11 cellular contexts compared by ENCODE assay signal in the genomic region with DNA sequence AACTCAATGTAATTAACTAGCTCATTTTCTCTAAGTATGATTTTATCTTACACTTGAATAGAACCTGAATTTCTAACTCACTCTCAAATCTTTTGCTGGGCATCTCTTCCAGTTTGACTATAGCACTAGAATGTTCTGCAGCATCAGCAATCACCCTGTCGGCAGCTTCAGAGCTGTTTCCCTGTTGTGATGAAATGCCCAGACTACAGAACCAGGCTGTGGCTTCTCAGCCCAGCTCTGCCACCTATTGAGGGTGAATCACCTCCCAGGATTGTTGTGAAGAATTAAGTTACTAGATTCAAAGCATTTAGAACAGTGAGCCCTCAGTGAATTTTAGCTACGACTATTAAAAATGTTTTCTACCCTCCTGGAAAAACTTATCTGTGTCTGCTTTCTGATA.
DNase-seq lines count a peak whose midpoint lies in the region; ATAC-seq, FAIRE-seq and TF ChIP-seq lines count a peak whose summit lies in the region.
"Had no signal": no experiment of that assay in that cellular context is flagged by ENCODE, and none has a peak within 500 bp of the region (broad histone marks: within the 10 kb centered on the region; RNA-seq: fewer than 3 reads in every experiment).

No MANE protein-coding gene starts in this region.

- no peak overlapping the region for H3K4me3 ChIP-seq in brain microvascular endothelial cell (ENCODE audit: low read depth, low read length)
- no peak overlapping the region for H3K4me3 ChIP-seq in liver (ENCODE audit: low read depth in 1 of 3, low read length in 3 of 3)
- H3K4me3 ChIP-seq in aorta (ENCODE audit: low read length in 2 of 2): no peak overlapping the region
- no peak overlapping the region for H3K4me3 ChIP-seq in tibial artery
- H3K4me3 ChIP-seq: vagina had no signal

- no peak for FAIRE-seq in HTR-8/SVneo (lab: Jason Lieb, UNC)

- peak; percentile 22 to 27 for TF ChIP-seq RAD21 in liver (IDR thresholded peaks at IDR 0.05)

- H3K27ac ChIP-seq in brain microvascular endothelial cell (no peak overlapping the region), liver (ENCODE audit: low read depth in 1 of 2, low read length in 2 of 2) (no peak overlapping the region), aorta (ENCODE audit: low read depth in 1 of 2, low read length in 2 of 2) (no peak overlapping the region), tibial artery (no peak overlapping the region)
- H3K27ac ChIP-seq: epithelial cell of prostate, vagina had no signal

- DNase-seq in Ammon's horn (ENCODE audit: low spot score) (peak; percentile 4), HTR-8/SVneo (ENCODE audit: insufficient read length, low spot score) (peak; percentile 67), brain microvascular endothelial cell (peak; percentile 59), NCI-H1436 (lab: John Stamatoyannopoulos, UW) (no peak), aorta (no peak), tibial artery (no peak)
- DNase-seq: NCI-H1694 treated with DMSO at 0.1 percent for 48 hours had no signal

- 70% methylated on average over 2 of the region's 2 CpGs for WGBS in liver
- WGBS in aorta, 2 donors: 34 to 41% methylated on average over 2 of the region's 2 CpGs

- no peaks in the 10 kb centered on the region for H3K36me3 ChIP-seq in brain microvascular endothelial cell (replicated peaks)
- H3K36me3 ChIP-seq in liver (ENCODE audit: control insufficient read depth in 4 of 4, insufficient read depth in 3 of 4, low read depth in 1 of 4, low read length in 3 of 4): no peaks in the 10 kb centered on the region
- H3K36me3 ChIP-seq in aorta (ENCODE audit: control insufficient read depth in 1 of 2, insufficient read depth in 2 of 2, low read length in 1 of 2): no peaks in the 10 kb centered on the region
- H3K36me3 ChIP-seq in tibial artery: no peaks in the 10 kb centered on the region
- H3K36me3 ChIP-seq: vagina had no signal

- in situ Hi-C loops in brain microvascular endothelial cell (cut with HindIII; ENCODE audit: low pct_ligation_motif_present, low sequenced_read_pairs): no loop called here

- intact Hi-C loops in aorta (cut with DNase I): no loop called here
- intact Hi-C loops in tibial artery (cut with DNase I; ENCODE audit: low total_unique reads): no loop called here

- TF ChIP-seq CTCF in brain microvascular endothelial cell (IDR thresholded peaks at IDR 0.05; ENCODE audit: low read depth, low read length, missing control alignments): no peak
- TF ChIP-seq CTCF in liver (IDR thresholded peaks at IDR 0.05; ENCODE audit: low read depth, low read length, missing input control): no peak
- TF ChIP-seq CTCF in tibial artery (IDR thresholded peaks at IDR 0.05): no peak

- H3K27me3 ChIP-seq in brain microvascular endothelial cell (replicated peaks) (no peaks in the 10 kb centered on the region), liver (ENCODE audit: control insufficient read depth in 4 of 4, insufficient read depth in 4 of 4, low read length in 3 of 4) (no peaks in the 10 kb centered on the region), aorta (ENCODE audit: control insufficient read depth in 1 of 2, insufficient read depth in 2 of 2, low read length in 1 of 2) (no peaks in the 10 kb centered on the region), tibial artery (no peaks in the 10 kb centered on the region)
- H3K27me3 ChIP-seq: vagina had no signal

- H3K9ac ChIP-seq in liver (ENCODE audit: low read depth in 1 of 2, low read length in 2 of 2): no peak overlapping the region

- H3K4me1 ChIP-seq in liver (ENCODE audit: control insufficient read depth in 4 of 4, insufficient read depth in 4 of 4, low read length in 3 of 4) (no peaks in the 10 kb centered on the region), aorta (ENCODE audit: control insufficient read depth in 1 of 2, insufficient read depth in 2 of 2, low read length in 2 of 2) (peaks cover 2 to 3% of the 10 kb centered on the region in 2 donors), tibial artery (peaks cover 0 to 19% (median 6%) of the 10 kb centered on the region in 4 donors)

- H3K9me3 ChIP-seq in liver (ENCODE audit: control insufficient read depth in 4 of 4, low read length in 3 of 4) (no peaks in the 10 kb centered on the region), aorta (ENCODE audit: control insufficient read depth, low read length) (no peaks in the 10 kb centered on the region), tibial artery (no peaks in the 10 kb centered on the region)
- H3K9me3 ChIP-seq: vagina had no signal

- ATAC-seq in HG03571 (IDR thresholded peaks at IDR 0.05; ENCODE audit: unreplicated experiment) (no peak), aorta (ENCODE audit: low FRiP score) (no peak)

TF ChIP-seq in liver, 16 proteins besides CTCF, POLR2A, EP300 and RAD21:
- no peak for TF ChIP-seq FOXA2 (IDR thresholded peaks at IDR 0.05)
- TF ChIP-seq JUND (IDR thresholded peaks at IDR 0.05): no peak
- TF ChIP-seq HNF4G (IDR thresholded peaks at IDR 0.05): no peak
- TF ChIP-seq, protein P1, sequence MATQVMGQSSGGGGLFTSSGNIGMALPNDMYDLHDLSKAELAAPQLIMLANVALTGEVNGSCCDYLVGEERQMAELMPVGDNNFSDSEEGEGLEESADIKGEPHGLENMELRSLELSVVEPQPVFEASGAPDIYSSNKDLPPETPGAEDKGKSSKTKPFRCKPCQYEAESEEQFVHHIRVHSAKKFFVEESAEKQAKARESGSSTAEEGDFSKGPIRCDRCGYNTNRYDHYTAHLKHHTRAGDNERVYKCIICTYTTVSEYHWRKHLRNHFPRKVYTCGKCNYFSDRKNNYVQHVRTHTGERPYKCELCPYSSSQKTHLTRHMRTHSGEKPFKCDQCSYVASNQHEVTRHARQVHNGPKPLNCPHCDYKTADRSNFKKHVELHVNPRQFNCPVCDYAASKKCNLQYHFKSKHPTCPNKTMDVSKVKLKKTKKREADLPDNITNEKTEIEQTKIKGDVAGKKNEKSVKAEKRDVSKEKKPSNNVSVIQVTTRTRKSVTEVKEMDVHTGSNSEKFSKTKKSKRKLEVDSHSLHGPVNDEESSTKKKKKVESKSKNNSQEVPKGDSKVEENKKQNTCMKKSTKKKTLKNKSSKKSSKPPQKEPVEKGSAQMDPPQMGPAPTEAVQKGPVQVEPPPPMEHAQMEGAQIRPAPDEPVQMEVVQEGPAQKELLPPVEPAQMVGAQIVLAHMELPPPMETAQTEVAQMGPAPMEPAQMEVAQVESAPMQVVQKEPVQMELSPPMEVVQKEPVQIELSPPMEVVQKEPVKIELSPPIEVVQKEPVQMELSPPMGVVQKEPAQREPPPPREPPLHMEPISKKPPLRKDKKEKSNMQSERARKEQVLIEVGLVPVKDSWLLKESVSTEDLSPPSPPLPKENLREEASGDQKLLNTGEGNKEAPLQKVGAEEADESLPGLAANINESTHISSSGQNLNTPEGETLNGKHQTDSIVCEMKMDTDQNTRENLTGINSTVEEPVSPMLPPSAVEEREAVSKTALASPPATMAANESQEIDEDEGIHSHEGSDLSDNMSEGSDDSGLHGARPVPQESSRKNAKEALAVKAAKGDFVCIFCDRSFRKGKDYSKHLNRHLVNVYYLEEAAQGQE (IDR thresholded peaks at IDR 0.05): no peak

Comparison
In these comparisons a context has a peak if more than half of its experiments do, and no peak if none do; other contexts are left out.
1. DNase-seq: peak in Ammon's horn (single experiment), HTR-8/SVneo (single experiment) and brain microvascular endothelial cell (single experiment); none in NCI-H1436 (single experiment), aorta (0 of 2) and tibial artery (0 of 2).